28 cellular contexts compared by ENCODE assay signal in the genomic region with DNA sequence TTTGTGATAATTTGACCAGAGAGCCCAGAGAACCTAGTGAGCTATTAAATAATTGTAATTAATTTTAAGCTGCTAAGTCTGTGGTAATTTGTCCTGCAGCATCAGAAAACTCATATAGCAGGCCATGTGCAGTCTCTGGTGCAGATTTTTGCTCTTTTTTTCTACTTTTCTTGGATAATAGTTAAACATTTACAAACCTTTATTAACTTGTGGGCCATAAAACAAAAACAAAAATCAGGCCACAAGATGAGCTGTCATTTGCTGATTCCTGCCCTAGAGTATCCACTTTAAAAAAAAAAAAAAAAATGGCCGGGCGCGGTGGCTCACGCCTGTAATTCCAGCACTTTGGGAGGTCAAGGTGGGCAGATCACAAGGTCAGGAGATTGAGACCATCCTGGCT.
"Had no signal": no experiment of that assay in that cellular context is flagged by ENCODE, and none has a peak within 500 bp of the region (broad histone marks: within the 10 kb centered on the region; RNA-seq: fewer than 3 reads in every experiment).

No MANE protein-coding gene starts in this region.

- DNase-seq: naive thymus-derived CD8-positive, alpha-beta T cell; nephron progenitor cell; nucleus accumbens; ovary; right cardiac atrium; right lobe of liver; sigmoid colon; small intestine; stimulated activated CD4-positive, alpha-beta T cell treated with anti-CD3 and anti-CD28 coated beads, Interleukin-15, amount 100 ng/mL, for 24 hours; stimulated activated CD4-positive, alpha-beta T cell treated with anti-CD3 and anti-CD28 coated beads, Interleukin-2, amount 100 ng/mL, for 24 hours; stimulated activated CD4-positive, alpha-beta T cell treated with anti-CD3 and anti-CD28 coated beads, Interleukin-2, amount 100 ng/mL, for 48 hours; stimulated activated CD4-positive, alpha-beta T cell treated with anti-CD3 and anti-CD28 coated beads, Interleukin-4, amount 100 ng/mL, for 24 hours; stimulated activated naive B cell treated with anti-CD40 and anti-IgM and Interleukin-4, amounts not matched to agents 10 μg/mL and 1 μg/mL and 100 μg/mL, for 72 hours; stimulated activated naive CD4-positive, alpha-beta T cell treated with Interleukin-2 at 50 U/mL for 16 hours; stomach; thyroid gland; trophoblast cell had no signal

- H3K4me3 ChIP-seq: ovary, prostate gland, right lobe of liver, sigmoid colon, stomach, thoracic aorta, thyroid gland, tibial nerve, upper lobe of left lung, vagina had no signal

- H3K79me2 ChIP-seq: parathyroid adenoma had no signal

- H2AFZ ChIP-seq: parathyroid adenoma had no signal

- H3K36me3 ChIP-seq: neutrophil, ovary, prostate gland, right lobe of liver, sigmoid colon, thoracic aorta, thyroid gland, tibial nerve, upper lobe of left lung, vagina had no signal

- H3K9me3 Mint-ChIP-seq: naive thymus-derived CD8-positive, alpha-beta T cell; natural killer cell treated with Interleukin-12 subunit alpha and Interleukin-12 subunit beta and Interleukin-15 and Interleukin-18, amount 100 ng/mL, for 72 hours; nephron progenitor cell; neural crest cell; stimulated activated effector memory CD8-positive, alpha-beta T cell treated with anti-CD3 and anti-CD28 coated beads, Interleukin-12 subunit alpha, Interleukin-12 subunit beta, amount 100 ng/mL, for 72 hours; stimulated activated naive B cell treated with anti-CD40 and anti-IgM and Interleukin-4, amounts not matched to agents 10 μg/mL and 1 μg/mL and 100 μg/mL, for 72 hours; stimulated activated naive CD8-positive, alpha-beta T cell treated with anti-CD3 and anti-CD28 coated beads, Interleukin-15, Interleukin-2, amounts not matched to agents 100 ng/mL and 50 ng/mL, for 24 hours had no signal

- H3K27me3 ChIP-seq: neutrophil, ovary, right lobe of liver, sigmoid colon, stomach, thyroid gland, tibial nerve, upper lobe of left lung, vagina had no signal

- H3K9me3 ChIP-seq: neutrophil, ovary, prostate gland, right lobe of liver, sigmoid colon, stomach, thoracic aorta, thyroid gland, tibial nerve, upper lobe of left lung, vagina had no signal

- H3K4me1 ChIP-seq: parathyroid adenoma, prostate gland, stomach, thyroid gland, tibial nerve, upper lobe of left lung, vagina had no signal

- ATAC-seq: naive thymus-derived CD8-positive, alpha-beta T cell; natural killer cell treated with Interleukin-12 subunit alpha and Interleukin-12 subunit beta and Interleukin-15 and Interleukin-18, amount 100 ng/mL, for 72 hours; right cardiac atrium; right lobe of liver; stimulated activated effector memory CD8-positive, alpha-beta T cell treated with anti-CD3 and anti-CD28 coated beads, Interleukin-12 subunit alpha, Interleukin-12 subunit beta, amount 100 ng/mL, for 72 hours; stimulated activated naive B cell treated with anti-CD40 and anti-IgM and Interleukin-4, amounts not matched to agents 10 μg/mL and 1 μg/mL and 100 μg/mL, for 72 hours had no signal

- H3K27ac ChIP-seq: neutrophil, ovary, parathyroid adenoma, prostate gland, right lobe of liver, sigmoid colon, stomach, thyroid gland, tibial nerve, upper lobe of left lung, vagina had no signal

- H3K36me3 Mint-ChIP-seq: naive thymus-derived CD8-positive, alpha-beta T cell; natural killer cell treated with Interleukin-12 subunit alpha and Interleukin-12 subunit beta and Interleukin-15 and Interleukin-18, amount 100 ng/mL, for 72 hours; stimulated activated effector memory CD8-positive, alpha-beta T cell treated with anti-CD3 and anti-CD28 coated beads, Interleukin-12 subunit alpha, Interleukin-12 subunit beta, amount 100 ng/mL, for 72 hours; stimulated activated naive B cell treated with anti-CD40 and anti-IgM and Interleukin-4, amounts not matched to agents 10 μg/mL and 1 μg/mL and 100 μg/mL, for 72 hours had no signal

- H3K27ac Mint-ChIP-seq: natural killer cell treated with Interleukin-12 subunit alpha and Interleukin-12 subunit beta and Interleukin-15 and Interleukin-18, amount 100 ng/mL, for 72 hours; nephron progenitor cell; stimulated activated effector memory CD8-positive, alpha-beta T cell treated with anti-CD3 and anti-CD28 coated beads, Interleukin-12 subunit alpha, Interleukin-12 subunit beta, amount 100 ng/mL, for 72 hours; stimulated activated naive B cell treated with anti-CD40 and anti-IgM and Interleukin-4, amounts not matched to agents 10 μg/mL and 1 μg/mL and 100 μg/mL, for 72 hours; stimulated activated naive CD8-positive, alpha-beta T cell treated with anti-CD3 and anti-CD28 coated beads, Interleukin-15, Interleukin-2, amounts not matched to agents 100 ng/mL and 50 ng/mL, for 24 hours had no signal
